ENCODE assay signal across 1 cellular context in genomic region chr3:54950391-54951003, GRCh38.
TF ChIP-seq lines count a peak whose summit lies in the region.

No MANE protein-coding gene starts in this region.

TF ChIP-seq in IMR-90, 13 proteins besides CTCF, POLR2A, EP300 and RAD21 (continued from another document):
- no peak for TF ChIP-seq RCOR1 (IDR thresholded peaks at IDR 0.05; ENCODE audit: insufficient replicate concordance, low read length)
- no peak for TF ChIP-seq BHLHE40 (IDR thresholded peaks at IDR 0.05; ENCODE audit: low read depth, low read length)
- no peak for TF ChIP-seq USF2 (IDR thresholded peaks at IDR 0.05; ENCODE audit: low read depth, low read length)
